ENCODE assay signal across 16 cellular contexts in genomic region chr11:69204246-69205124, GRCh38. TPM values are rescaled to one million over a fixed set of nuclear protein-coding genes. Genes with fewer than 3 reads are reported as not detected.
DNase-seq lines count a peak whose midpoint lies in the region; ATAC-seq and TF ChIP-seq lines count a peak whose summit lies in the region.
"Had no signal": no experiment of that assay in that cellular context is flagged by ENCODE, and none has a peak within 500 bp of the region (broad histone marks: within the 10 kb centered on the region; RNA-seq: fewer than 3 reads in every experiment).

No MANE protein-coding gene starts in this region.

- WGBS in IMR-90 (ENCODE audit: extremely low coverage in 2 of 2, insufficient read length in 1 of 2), 2 experiments: 90% methylated on average over 9 of the region's 26 CpGs; no CpG with 5 or more reads in 1 of the 2 experiments
- 85% methylated on average over 26 of the region's 26 CpGs for WGBS in hepatocyte (ENCODE audit: low lambda C conversion rate, missing lambda C conversion rate)

- H3K14ac ChIP-seq in IMR-90 (replicated peaks; ENCODE audit: low read depth, low read length): no peak overlapping the region

- no peaks in the 10 kb centered on the region for H3K79me2 ChIP-seq in hepatocyte

- H3K27ac Mint-ChIP-seq in activated CD8-positive, alpha-beta T cell treated with anti-CD3 and anti-CD28 coated beads, Interleukin-2, amount 10 ng/mL, durations not matched to agents 7 days and 5 days: no peak overlapping the region
- H3K27ac Mint-ChIP-seq: B cell; CD4-positive, CD25-positive, alpha-beta regulatory T cell; IgD-negative memory B cell had no signal

- H3K36me3 ChIP-seq in A673 (ENCODE audit: insufficient read depth, low read length, poor library complexity, severe bottlenecking): no peaks in the 10 kb centered on the region
- no peaks in the 10 kb centered on the region for H3K36me3 ChIP-seq in IMR-90 (ENCODE audit: control insufficient read depth, insufficient read depth, low read length)
- no peaks in the 10 kb centered on the region for H3K36me3 ChIP-seq in hepatocyte (replicated peaks; ENCODE audit: insufficient read depth, low read depth)

- H2AK5ac ChIP-seq in IMR-90 (ENCODE audit: low read depth, low read length): peak overlapping the region; percentile 3; the same call in 1 of the 2 replicates

- no peak overlapping the region for H2BK5ac ChIP-seq in IMR-90 (ENCODE audit: low read depth, low read length, poor library complexity, severe bottlenecking)

- H4K20me1 ChIP-seq in IMR-90 (ENCODE audit: insufficient read depth, low read length) (no peaks in the 10 kb centered on the region; the same call in 1 of the 2 replicates), hepatocyte (ENCODE audit: insufficient read depth, poor library complexity, severe bottlenecking) (no peaks in the 10 kb centered on the region)

- no peaks in the 10 kb centered on the region for H3K36me3 Mint-ChIP-seq in activated CD8-positive, alpha-beta T cell treated with anti-CD3 and anti-CD28 coated beads, Interleukin-2, amount 10 ng/mL, durations not matched to agents 7 days and 5 days (ENCODE audit: low read depth)
- H3K36me3 Mint-ChIP-seq: CD4-positive, CD25-positive, alpha-beta regulatory T cell had no signal

- no peak overlapping the region for H3K18ac ChIP-seq in IMR-90 (ENCODE audit: low read depth, low read length)

- no peaks in the 10 kb centered on the region for H3K27me3 Mint-ChIP-seq in activated CD8-positive, alpha-beta T cell treated with anti-CD3 and anti-CD28 coated beads, Interleukin-2, amount 10 ng/mL, durations not matched to agents 7 days and 5 days (ENCODE audit: low read depth)
- H3K27me3 Mint-ChIP-seq: B cell had no signal

- H3K4me3 ChIP-seq in A673 (ENCODE audit: low read depth, low read length, poor library complexity, severe bottlenecking) (no peak overlapping the region), IMR-90 (ENCODE audit: insufficient read depth, low read depth, low read length) (no peak overlapping the region), hepatocyte (no peak overlapping the region)

- H3K4me2 ChIP-seq in IMR-90 (ENCODE audit: low read depth, low read length) (no peak overlapping the region), hepatocyte (no peak overlapping the region)
- H3K4me2 ChIP-seq: SK-N-SH had no signal

- no peaks in the 10 kb centered on the region for H3K9me3 Mint-ChIP-seq in activated CD8-positive, alpha-beta T cell treated with anti-CD3 and anti-CD28 coated beads, Interleukin-2, amount 10 ng/mL, durations not matched to agents 7 days and 5 days (ENCODE audit: insufficient read depth)

- H2BK15ac ChIP-seq in IMR-90 (ENCODE audit: low read depth, low read length): no peak overlapping the region

- DNase-seq in A673 (ENCODE audit: low spot score) (no peak), IMR-90 (no peak), hepatocyte (ENCODE audit: low spot score) (peak; percentile 35), posterior vena cava (ENCODE audit: low spot score) (peak; percentile 75), GF-D8 (lab: John Stamatoyannopoulos, UW) (no peak)
- no peak for DNase-seq in activated CD8-positive, alpha-beta T cell treated with anti-CD3 and anti-CD28 coated beads, Interleukin-2, amount 10 ng/mL, durations not matched to agents 7 days and 5 days
- DNase-seq: CD4-positive, CD25-positive, alpha-beta regulatory T cell; DMS153; NCI-H1436 treated with DMSO at 0.1 percent for 48 hours; NCI-H2029 treated with DMSO at 0.1 percent for 48 hours; NCI-H2171 treated with DMSO at 0.1 percent for 48 hours; NCI-H524; SK-N-SH had no signal

- H2BK20ac ChIP-seq in IMR-90 (ENCODE audit: low read depth, low read length): no peak overlapping the region

- H2AK9ac ChIP-seq in IMR-90 (replicated peaks; ENCODE audit: low read depth, low read length, poor library complexity): no peak overlapping the region

- BruUV-seq in A673 (replicated peaks; lab: Mats Ljungman, UMichigan) (no TSS peak), IMR-90 (replicated peaks; lab: Mats Ljungman, UMichigan) (no TSS peak)

- no peak overlapping the region for H4K5ac ChIP-seq in IMR-90 (ENCODE audit: low read depth, low read length)

- in situ Hi-C loops in IMR-90 (cut with MboI; ENCODE audit: low sequenced_read_pairs): no loop called here

- no peaks in the 10 kb centered on the region for H3K79me1 ChIP-seq in IMR-90 (ENCODE audit: low read depth in 1 of 2, low read length in 2 of 2)

- ATAC-seq in IMR-90 (ENCODE audit: low read depth): no peak
- ATAC-seq in GM21528 (IDR thresholded peaks at IDR 0.05; ENCODE audit: low FRiP score, unreplicated experiment): no peak
- ATAC-seq in activated CD8-positive, alpha-beta T cell treated with anti-CD3 and anti-CD28 coated beads, Interleukin-2, amount 10 ng/mL, durations not matched to agents 7 days and 5 days: no peak

- dilution Hi-C loops in IMR-90 (cut with HindIII; ENCODE audit: low sequenced_read_pairs, unreplicated experiment): no loop called here

- no peak overlapping the region for H2BK120ac ChIP-seq in IMR-90 (ENCODE audit: low read depth, low read length)

- peaks cover 21% of the 10 kb centered on the region for H3K4me1 ChIP-seq in A673 (ENCODE audit: insufficient read depth, low read length, poor library complexity, severe bottlenecking)
- no peaks in the 10 kb centered on the region; the same call in 1 of the 2 replicates for H3K4me1 ChIP-seq in IMR-90 (ENCODE audit: control insufficient read depth, insufficient read depth, low read length)
- H3K4me1 ChIP-seq in hepatocyte (ENCODE audit: insufficient read depth): no peaks in the 10 kb centered on the region

- H3K23ac ChIP-seq in IMR-90 (ENCODE audit: low read depth, low read length): no peak overlapping the region

- no peaks in the 10 kb centered on the region for H3K9me1 ChIP-seq in IMR-90 (ENCODE audit: insufficient read depth, low read length)

- H3K9ac ChIP-seq in IMR-90 (ENCODE audit: low read depth, low read length): no peak overlapping the region
- H3K9ac ChIP-seq: SK-N-SH had no signal

- H3K56ac ChIP-seq in IMR-90 (ENCODE audit: extremely low read depth, insufficient read depth, low read length): no peak overlapping the region

- H3K9me2 ChIP-seq in hepatocyte (replicated peaks; ENCODE audit: insufficient read depth): no peaks in the 10 kb centered on the region
- H3K9me2 ChIP-seq: SK-N-SH had no signal

- intact Hi-C loops in A673 (cut with micrococcal nuclease; ENCODE audit: unreplicated experiment) (loop anchor here (5.0 kb wide), 2 partner anchors 72 to 1063 kb away; no protein-coding TSS in a partner anchor), IMR-90 (cut with micrococcal nuclease) (no loop called here), posterior vena cava (cut with DNase I) (loop anchor here in 1 of 2 donors (5.0 kb wide), 1 partner anchor 97 kb away; no protein-coding TSS in a partner anchor)

- CTCF ChIA-PET in A673 (lab: Charles Lee) (no interaction called here), IMR-90 (lab: Yijun Ruan, JAX) (interaction anchor here (0.6 kb wide), 1 partner anchor 72 kb away, joined by 6 read pairs; no protein-coding TSS in a partner anchor)
- CTCF ChIA-PET in activated CD8-positive, alpha-beta T cell treated with anti-CD3 and anti-CD28 coated beads, Interleukin-2, amount 10 ng/mL, durations not matched to agents 7 days and 5 days (lab: Charles Lee): no interaction called here

- peak overlapping the region; percentile 97 for H3K27ac ChIP-seq in A673 (ENCODE audit: low read depth, low read length, poor library complexity, severe bottlenecking)
- H3K27ac ChIP-seq in IMR-90 (ENCODE audit: insufficient read depth, low read length): no peak overlapping the region
- no peak overlapping the region for H3K27ac ChIP-seq in hepatocyte

- no peak overlapping the region for H3K4ac ChIP-seq in IMR-90 (ENCODE audit: low read depth, low read length)

- H3K4me1 Mint-ChIP-seq in activated CD8-positive, alpha-beta T cell treated with anti-CD3 and anti-CD28 coated beads, Interleukin-2, amount 10 ng/mL, durations not matched to agents 7 days and 5 days (ENCODE audit: low read depth): no peaks in the 10 kb centered on the region
- H3K4me1 Mint-ChIP-seq: B cell; CD4-positive, CD25-positive, alpha-beta regulatory T cell; IgD-negative memory B cell had no signal

- no peak overlapping the region for H4K8ac ChIP-seq in IMR-90 (ENCODE audit: low read depth in 2 of 2, low read length in 2 of 2)

- POLR2A ChIA-PET in A673 (lab: Charles Lee; ENCODE audit: low non-redundant PET): no interaction called here
- POLR2A ChIA-PET in IMR-90 (lab: Charles Lee; ENCODE audit: unreplicated experiment): no interaction called here
- POLR2A ChIA-PET in activated CD8-positive, alpha-beta T cell treated with anti-CD3 and anti-CD28 coated beads, Interleukin-2, amount 10 ng/mL, durations not matched to agents 7 days and 5 days (lab: Charles Lee): no interaction called here

- no peak overlapping the region for H3K4me3 Mint-ChIP-seq in activated CD8-positive, alpha-beta T cell treated with anti-CD3 and anti-CD28 coated beads, Interleukin-2, amount 10 ng/mL, durations not matched to agents 7 days and 5 days
- H3K4me3 Mint-ChIP-seq: B cell; CD4-positive, CD25-positive, alpha-beta regulatory T cell had no signal

- no peak overlapping the region for H2AFZ ChIP-seq in IMR-90 (replicated peaks; ENCODE audit: low read length, poor library complexity)
- H2AFZ ChIP-seq in hepatocyte: no peak overlapping the region

- H3K9me3 ChIP-seq in A673 (ENCODE audit: low read depth, low read length, poor library complexity, severe bottlenecking) (peaks cover 8% of the 10 kb centered on the region), IMR-90 (ENCODE audit: control insufficient read depth, insufficient read depth, low read length) (peaks cover 4% of the 10 kb centered on the region), hepatocyte (ENCODE audit: low read depth) (no peaks in the 10 kb centered on the region)
- H3K9me3 ChIP-seq: SK-N-SH had no signal

- TF ChIP-seq POLR2A in IMR-90 (IDR thresholded peaks at IDR 0.05; ENCODE audit: low read depth, low read length): no peak

- TF ChIP-seq CTCF in A673 (conservative IDR thresholded peaks at IDR 0.05; ENCODE audit: low read depth, low read length) (no peak), IMR-90 (conservative IDR thresholded peaks at IDR 0.05; ENCODE audit: low read depth, low read length) (no peak), hepatocyte (IDR thresholded peaks at IDR 0.05; ENCODE audit: poor library complexity) (no peak)

- no peak overlapping the region for H4K91ac ChIP-seq in IMR-90 (ENCODE audit: insufficient read depth, low read depth, low read length)

- TF ChIP-seq RAD21 in IMR-90 (IDR thresholded peaks at IDR 0.05; ENCODE audit: low read length): no peak

- no peaks in the 10 kb centered on the region for H3K27me3 ChIP-seq in A673 (replicated peaks; ENCODE audit: insufficient read depth, low read depth, low read length, poor library complexity)
- peaks cover 27% of the 10 kb centered on the region for H3K27me3 ChIP-seq in IMR-90 (ENCODE audit: control insufficient read depth, insufficient read depth, low read length)
- no peaks in the 10 kb centered on the region for H3K27me3 ChIP-seq in hepatocyte

RNA-seq across cellular contexts. Expression of gene SMIM38, which starts 48.8 kb away (rescaled TPM):
- 0.59 and 0.88 TPM in 2 replicates for total RNA-seq in A673 (2021)
- under 0.01 and 0.28 TPM in 2 replicates for total RNA-seq in IMR-90 (2012; rRNA removed)
- polyA plus RNA-seq in IMR-90 (2012; rRNA removed): 0.05 and 0.07 TPM in 2 replicates
- 0.02 and 0.03 TPM in 2 replicates for polyA plus RNA-seq in IMR-90 (2012; cell fraction: cytosol; rRNA removed)
- polyA plus RNA-seq in IMR-90 (2012; cell fraction: nucleus; rRNA removed; ENCODE audit: low replicate concordance): 0.56 and 0.64 TPM in 2 replicates
- 0.40 and 0.70 TPM in 2 replicates for total RNA-seq in hepatocyte
- polyA plus RNA-seq in hepatocyte: 0.64 TPM in 1 of 2 replicates, not detected in the other
- total RNA-seq in posterior vena cava: 1 to 10 TPM in 1 of 2 donors, under 1 TPM in 1; 0.76 to 1.4 TPM
- under 1 TPM in 1 of 2 experiments, not detected in 1; 0.18 TPM for total RNA-seq in activated CD8-positive, alpha-beta T cell treated with anti-CD3 and anti-CD28 coated beads, Interleukin-2, amount 10 ng/mL, durations not matched to agents 7 days and 5 days
- polyA plus RNA-seq: IgD-negative memory B cell had no signal

Comparison
In these comparisons a context has a peak if more than half of its experiments do, and no peak if none do; other contexts are left out.
1. DNase-seq: peak in hepatocyte (single experiment) and posterior vena cava (single experiment); none in A673 (single experiment), IMR-90 (single experiment), activated CD8-positive, alpha-beta T cell treated with anti-CD3 and anti-CD28 coated beads, Interleukin-2, amount 10 ng/mL, durations not matched to agents 7 days and 5 days (single experiment) and GF-D8 (single experiment).